ENCODE assay signal across 1 cellular context in the genomic region with DNA sequence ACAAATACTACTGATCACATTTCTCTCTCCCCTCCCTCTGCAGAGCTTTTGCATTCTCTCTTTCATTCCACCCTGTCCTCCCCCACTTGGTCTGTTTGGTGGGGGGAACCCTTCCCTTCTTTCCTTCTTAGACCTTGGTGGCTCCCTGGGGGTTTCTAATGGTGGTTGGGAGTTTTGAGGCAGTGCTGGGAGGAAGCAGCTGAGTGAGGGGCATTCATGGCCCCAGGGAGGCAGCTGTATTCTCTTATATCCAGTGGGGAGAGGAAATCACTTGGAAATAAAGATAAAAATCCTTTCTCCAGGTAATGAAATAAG.
TF ChIP-seq lines count a peak whose summit lies in the region.

No MANE protein-coding gene starts in this region.

TF ChIP-seq in GM23338, 12 proteins besides CTCF, POLR2A, EP300 and RAD21 (continued from another document):
- TF ChIP-seq NANOG (IDR thresholded peaks at IDR 0.05; ENCODE audit: borderline replicate concordance) = no peak
